29 cellular contexts compared by ENCODE assay signal in the genomic region with DNA sequence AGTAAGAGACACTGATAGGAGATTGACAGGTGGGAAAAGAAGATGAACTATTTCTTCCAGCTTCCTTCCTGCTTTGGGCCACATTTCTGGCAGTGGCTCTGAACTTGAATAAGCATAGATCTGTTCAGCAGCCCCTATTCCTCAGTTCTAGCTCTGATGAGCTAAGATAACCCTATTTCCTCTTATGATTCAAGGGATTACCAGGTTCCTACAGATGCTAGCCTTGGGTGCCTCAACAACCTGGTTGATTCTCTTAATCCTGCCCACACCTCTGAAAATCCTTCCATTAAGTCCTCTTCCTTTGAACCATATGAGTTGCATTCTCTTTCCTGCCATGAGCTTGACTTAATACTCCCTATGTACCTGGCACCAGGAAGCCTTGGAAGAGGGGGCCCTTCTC. TPM values are rescaled to one million over a fixed set of nuclear protein-coding genes. Genes with fewer than 3 reads are reported as not detected.
"Had no signal": no experiment of that assay in that cellular context is flagged by ENCODE, and none has a peak within 500 bp of the region (broad histone marks: within the 10 kb centered on the region; RNA-seq: fewer than 3 reads in every experiment).

No MANE protein-coding gene starts in this region.

- ATAC-seq: activated CD4-positive, alpha-beta T cell treated with anti-CD3 and anti-CD28 coated beads for 36 hours; activated CD4-positive, CD25-positive, alpha-beta regulatory T cell treated with anti-CD3 and anti-CD28 coated beads, Interleukin-2, amount 50 U/mL, for 24 hours; activated CD8-positive, alpha-beta memory T cell treated with anti-CD3 and anti-CD28 coated beads, Interleukin-2, amount 10 ng/mL, durations not matched to agents 7 days and 5 days; activated naive CD8-positive, alpha-beta T cell treated with anti-CD3 and anti-CD28 coated beads, Interleukin-2, amount 50 U/mL, for 24 hours; WTC11 had no signal

- H3K4me3 ChIP-seq: ascending aorta, cardiac muscle cell had no signal

- H3K9me3 ChIP-seq: ascending aorta had no signal

- H3K36me3 ChIP-seq: ascending aorta, cardiac muscle cell had no signal

- DNase-seq: activated CD4-positive, alpha-beta memory T cell treated with anti-CD3 and anti-CD28 coated beads, Interleukin-2, amount 10 ng/mL, durations not matched to agents 7 days and 5 days; activated CD4-positive, alpha-beta T cell treated with anti-CD3 and anti-CD28 coated beads for 1 hour; activated CD4-positive, alpha-beta T cell treated with anti-CD3 and anti-CD28 coated beads for 36 hours; activated CD4-positive, alpha-beta T cell treated with anti-CD3 and anti-CD28 coated beads for 48 hours; activated CD4-positive, alpha-beta T cell treated with anti-CD3 and anti-CD28 coated beads, Interleukin-2, amount 10 ng/mL, durations not matched to agents 7 days and 5 days; activated CD4-positive, alpha-beta T cell treated with anti-CD3 and anti-CD28 coated beads, Interleukin-2, amount 50 U/mL, for 48 hours; activated CD4-positive, CD25-positive, alpha-beta regulatory T cell; activated CD8-positive, alpha-beta memory T cell treated with anti-CD3 and anti-CD28 coated beads, Interleukin-2, amount 10 ng/mL, durations not matched to agents 7 days and 5 days; activated CD8-positive, alpha-beta memory T cell treated with anti-CD3 and anti-CD28 coated beads, Interleukin-2, amount 50 U/mL, for 48 hours; activated effector memory CD4-positive, alpha-beta T cell treated with Interleukin-2 at 50 U/mL for 16 hours; activated gamma-delta T cell; activated naive CD4-positive, alpha-beta T cell treated with anti-CD3 and anti-CD28 coated beads, Interleukin-2, amount 10 ng/mL, durations not matched to agents 7 days and 5 days; activated naive CD4-positive, alpha-beta T cell treated with Interleukin-2 at 50 U/mL for 16 hours; activated naive CD8-positive, alpha-beta T cell treated with anti-CD3 and anti-CD28 coated beads, Interleukin-2, amount 10 ng/mL, durations not matched to agents 7 days and 5 days; activated naive CD8-positive, alpha-beta T cell treated with anti-CD3 and anti-CD28 coated beads, Interleukin-2, amount 50 U/mL, for 24 hours; activated T-cell treated with anti-CD3 and anti-CD28 coated beads, Interleukin-2, amount 50 U/mL, for 24 hours; activated T-cell treated with anti-CD3 and anti-CD28 coated beads, Interleukin-2, amount 50 U/mL, for 48 hours; amygdala; anterior cingulate cortex; caudate nucleus; cerebellar nuclear complex; T-helper 1 cell; T-helper 2 cell; T-helper 9 cell had no signal

- H3K27ac ChIP-seq: ascending aorta, cardiac muscle cell, VCaP had no signal

- H3K27me3 ChIP-seq: ascending aorta, cardiac muscle cell had no signal

RNA-seq across cellular contexts. Expression of gene MOCS1, which starts 49.8 kb away (rescaled TPM):
- total RNA-seq: activated CD4-positive, alpha-beta memory T cell treated with anti-CD3 and anti-CD28 coated beads, Interleukin-2, amount 10 ng/mL, durations not matched to agents 7 days and 5 days had no signal
